ENCODE assay signal across 1 cellular context in genomic region chr5:141413540-141414069, GRCh38.
TF ChIP-seq lines count a peak whose summit lies in the region.

No MANE protein-coding gene starts in this region.

TF ChIP-seq in endothelial cell of umbilical vein, 7 proteins besides CTCF, POLR2A, EP300 and RAD21:
- TF ChIP-seq MAX (IDR thresholded peaks at IDR 0.05; ENCODE audit: insufficient read depth, insufficient read length) (no peak), MYC (IDR thresholded peaks at IDR 0.05; ENCODE audit: low read depth, low read length) (no peak), JUN (IDR thresholded peaks at IDR 0.05; ENCODE audit: borderline replicate concordance, insufficient read depth, insufficient read length, low read depth) (no peak), FOS (IDR thresholded peaks at IDR 0.05; ENCODE audit: borderline replicate concordance, insufficient read depth, low read length) (no peak), GATA2 (IDR thresholded peaks at IDR 0.05; ENCODE audit: insufficient read depth, insufficient read length, low read depth, low read length) (no peak), POLR2AphosphoS5 (IDR thresholded peaks at IDR 0.05; ENCODE audit: insufficient read depth, low read depth, low read length) (no peak), EZH2 (IDR thresholded peaks at IDR 0.05; ENCODE audit: borderline replicate concordance, low read depth, low read length, severe bottlenecking) (no peak)
